2 cellular contexts compared by ENCODE assay signal in genomic region chr12:2959508-2960431, GRCh38.
TF ChIP-seq lines count a peak whose summit lies in the region.

No MANE protein-coding gene starts in this region.

TF ChIP-seq in GM23338, 12 proteins besides CTCF, POLR2A, EP300 and RAD21:
- no peak for TF ChIP-seq NANOG (IDR thresholded peaks at IDR 0.05; ENCODE audit: borderline replicate concordance)
- no peak for TF ChIP-seq ETS1 (IDR thresholded peaks at IDR 0.05)
- no peak for TF ChIP-seq ZNF331 (CRISPR knock-in tag; IDR thresholded peaks at IDR 0.05; ENCODE audit: low read depth)
- TF ChIP-seq, protein P1, sequence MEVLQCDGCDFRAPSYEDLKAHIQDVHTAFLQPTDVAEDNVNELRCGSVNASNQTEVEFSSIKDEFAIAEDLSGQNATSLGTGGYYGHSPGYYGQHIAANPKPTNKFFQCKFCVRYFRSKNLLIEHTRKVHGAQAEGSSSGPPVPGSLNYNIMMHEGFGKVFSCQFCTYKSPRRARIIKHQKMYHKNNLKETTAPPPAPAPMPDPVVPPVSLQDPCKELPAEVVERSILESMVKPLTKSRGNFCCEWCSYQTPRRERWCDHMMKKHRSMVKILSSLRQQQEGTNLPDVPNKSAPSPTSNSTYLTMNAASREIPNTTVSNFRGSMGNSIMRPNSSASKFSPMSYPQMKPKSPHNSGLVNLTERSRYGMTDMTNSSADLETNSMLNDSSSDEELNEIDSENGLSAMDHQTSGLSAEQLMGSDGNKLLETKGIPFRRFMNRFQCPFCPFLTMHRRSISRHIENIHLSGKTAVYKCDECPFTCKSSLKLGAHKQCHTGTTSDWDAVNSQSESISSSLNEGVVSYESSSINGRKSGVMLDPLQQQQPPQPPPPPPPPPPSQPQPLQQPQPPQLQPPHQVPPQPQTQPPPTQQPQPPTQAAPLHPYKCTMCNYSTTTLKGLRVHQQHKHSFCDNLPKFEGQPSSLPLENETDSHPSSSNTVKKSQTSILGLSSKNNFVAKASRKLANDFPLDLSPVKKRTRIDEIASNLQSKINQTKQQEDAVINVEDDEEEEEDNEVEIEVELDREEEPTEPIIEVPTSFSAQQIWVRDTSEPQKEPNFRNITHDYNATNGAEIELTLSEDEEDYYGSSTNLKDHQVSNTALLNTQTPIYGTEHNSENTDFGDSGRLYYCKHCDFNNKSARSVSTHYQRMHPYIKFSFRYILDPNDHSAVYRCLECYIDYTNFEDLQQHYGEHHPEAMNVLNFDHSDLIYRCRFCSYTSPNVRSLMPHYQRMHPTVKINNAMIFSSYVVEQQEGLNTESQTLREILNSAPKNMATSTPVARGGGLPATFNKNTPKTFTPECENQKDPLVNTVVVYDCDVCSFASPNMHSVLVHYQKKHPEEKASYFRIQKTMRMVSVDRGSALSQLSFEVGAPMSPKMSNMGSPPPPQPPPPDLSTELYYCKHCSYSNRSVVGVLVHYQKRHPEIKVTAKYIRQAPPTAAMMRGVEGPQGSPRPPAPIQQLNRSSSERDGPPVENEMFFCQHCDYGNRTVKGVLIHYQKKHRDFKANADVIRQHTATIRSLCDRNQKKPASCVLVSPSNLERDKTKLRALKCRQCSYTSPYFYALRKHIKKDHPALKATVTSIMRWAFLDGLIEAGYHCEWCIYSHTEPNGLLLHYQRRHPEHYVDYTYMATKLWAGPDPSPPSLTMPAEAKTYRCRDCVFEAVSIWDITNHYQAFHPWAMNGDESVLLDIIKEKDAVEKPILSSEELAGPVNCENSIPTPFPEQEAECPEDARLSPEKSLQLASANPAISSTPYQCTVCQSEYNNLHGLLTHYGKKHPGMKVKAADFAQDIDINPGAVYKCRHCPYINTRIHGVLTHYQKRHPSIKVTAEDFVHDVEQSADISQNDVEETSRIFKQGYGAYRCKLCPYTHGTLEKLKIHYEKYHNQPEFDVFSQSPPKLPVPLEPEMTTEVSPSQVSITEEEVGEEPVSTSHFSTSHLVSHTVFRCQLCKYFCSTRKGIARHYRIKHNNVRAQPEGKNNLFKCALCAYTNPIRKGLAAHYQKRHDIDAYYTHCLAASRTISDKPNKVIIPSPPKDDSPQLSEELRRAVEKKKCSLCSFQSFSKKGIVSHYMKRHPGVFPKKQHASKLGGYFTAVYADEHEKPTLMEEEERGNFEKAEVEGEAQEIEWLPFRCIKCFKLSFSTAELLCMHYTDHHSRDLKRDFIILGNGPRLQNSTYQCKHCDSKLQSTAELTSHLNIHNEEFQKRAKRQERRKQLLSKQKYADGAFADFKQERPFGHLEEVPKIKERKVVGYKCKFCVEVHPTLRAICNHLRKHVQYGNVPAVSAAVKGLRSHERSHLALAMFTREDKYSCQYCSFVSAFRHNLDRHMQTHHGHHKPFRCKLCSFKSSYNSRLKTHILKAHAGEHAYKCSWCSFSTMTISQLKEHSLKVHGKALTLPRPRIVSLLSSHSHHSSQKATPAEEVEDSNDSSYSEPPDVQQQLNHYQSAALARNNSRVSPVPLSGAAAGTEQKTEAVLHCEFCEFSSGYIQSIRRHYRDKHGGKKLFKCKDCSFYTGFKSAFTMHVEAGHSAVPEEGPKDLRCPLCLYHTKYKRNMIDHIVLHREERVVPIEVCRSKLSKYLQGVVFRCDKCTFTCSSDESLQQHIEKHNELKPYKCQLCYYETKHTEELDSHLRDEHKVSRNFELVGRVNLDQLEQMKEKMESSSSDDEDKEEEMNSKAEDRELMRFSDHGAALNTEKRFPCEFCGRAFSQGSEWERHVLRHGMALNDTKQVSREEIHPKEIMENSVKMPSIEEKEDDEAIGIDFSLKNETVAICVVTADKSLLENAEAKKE (CRISPR knock-in tag; IDR thresholded peaks at IDR 0.05): no peak
- no peak for TF ChIP-seq ZNF114 (CRISPR knock-in tag; IDR thresholded peaks at IDR 0.05)
- no peak for TF ChIP-seq EZH2 (IDR thresholded peaks at IDR 0.05; ENCODE audit: low read depth, unreplicated experiment)
- no peak for TF ChIP-seq EZH2phosphoT487 (IDR thresholded peaks at IDR 0.05; ENCODE audit: unreplicated experiment)
- TF ChIP-seq STAT1 (IDR thresholded peaks at IDR 0.05; ENCODE audit: unreplicated experiment): no peak
- no peak for TF ChIP-seq POLR2AphosphoS5 (IDR thresholded peaks at IDR 0.05; ENCODE audit: low read depth)
- TF ChIP-seq CREB1 (CRISPR knock-in tag; IDR thresholded peaks at IDR 0.05; ENCODE audit: low read depth): no peak
- TF ChIP-seq, protein P2, sequence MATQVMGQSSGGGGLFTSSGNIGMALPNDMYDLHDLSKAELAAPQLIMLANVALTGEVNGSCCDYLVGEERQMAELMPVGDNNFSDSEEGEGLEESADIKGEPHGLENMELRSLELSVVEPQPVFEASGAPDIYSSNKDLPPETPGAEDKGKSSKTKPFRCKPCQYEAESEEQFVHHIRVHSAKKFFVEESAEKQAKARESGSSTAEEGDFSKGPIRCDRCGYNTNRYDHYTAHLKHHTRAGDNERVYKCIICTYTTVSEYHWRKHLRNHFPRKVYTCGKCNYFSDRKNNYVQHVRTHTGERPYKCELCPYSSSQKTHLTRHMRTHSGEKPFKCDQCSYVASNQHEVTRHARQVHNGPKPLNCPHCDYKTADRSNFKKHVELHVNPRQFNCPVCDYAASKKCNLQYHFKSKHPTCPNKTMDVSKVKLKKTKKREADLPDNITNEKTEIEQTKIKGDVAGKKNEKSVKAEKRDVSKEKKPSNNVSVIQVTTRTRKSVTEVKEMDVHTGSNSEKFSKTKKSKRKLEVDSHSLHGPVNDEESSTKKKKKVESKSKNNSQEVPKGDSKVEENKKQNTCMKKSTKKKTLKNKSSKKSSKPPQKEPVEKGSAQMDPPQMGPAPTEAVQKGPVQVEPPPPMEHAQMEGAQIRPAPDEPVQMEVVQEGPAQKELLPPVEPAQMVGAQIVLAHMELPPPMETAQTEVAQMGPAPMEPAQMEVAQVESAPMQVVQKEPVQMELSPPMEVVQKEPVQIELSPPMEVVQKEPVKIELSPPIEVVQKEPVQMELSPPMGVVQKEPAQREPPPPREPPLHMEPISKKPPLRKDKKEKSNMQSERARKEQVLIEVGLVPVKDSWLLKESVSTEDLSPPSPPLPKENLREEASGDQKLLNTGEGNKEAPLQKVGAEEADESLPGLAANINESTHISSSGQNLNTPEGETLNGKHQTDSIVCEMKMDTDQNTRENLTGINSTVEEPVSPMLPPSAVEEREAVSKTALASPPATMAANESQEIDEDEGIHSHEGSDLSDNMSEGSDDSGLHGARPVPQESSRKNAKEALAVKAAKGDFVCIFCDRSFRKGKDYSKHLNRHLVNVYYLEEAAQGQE (IDR thresholded peaks at IDR 0.05; ENCODE audit: unreplicated experiment): no peak
- TF ChIP-seq JUNB (IDR thresholded peaks at IDR 0.05; ENCODE audit: unreplicated experiment): no peak

TF ChIP-seq in HepG2, 621 proteins besides CTCF, POLR2A, EP300 and RAD21 (continues in another document):
- TF ChIP-seq ZNF691 (CRISPR knock-in tag; IDR thresholded peaks at IDR 0.05; ENCODE audit: borderline replicate concordance, low read depth): no peak; the same call in 1 of the 2 replicates
- TF ChIP-seq ZNF713 (CRISPR knock-in tag; IDR thresholded peaks at IDR 0.05): no peak
- TF ChIP-seq REL (CRISPR knock-in tag; conservative IDR thresholded peaks at IDR 0.05): 0 out of 2 replicates have a peak, but pooled peaks have one; percentile 72
- TF ChIP-seq ZNF616 (CRISPR knock-in tag; IDR thresholded peaks at IDR 0.05; ENCODE audit: low read depth): 0 out of 2 replicates have a peak, but pooled peaks have one; percentile 24
- peak; percentile 23; the same call in 1 of the 2 replicates for TF ChIP-seq ZSCAN31 (CRISPR knock-in tag; IDR thresholded peaks at IDR 0.05; ENCODE audit: low read depth)
- no peak for TF ChIP-seq ARID2 (CRISPR knock-in tag; IDR thresholded peaks at IDR 0.05; ENCODE audit: borderline replicate concordance)
- TF ChIP-seq THAP9 (CRISPR knock-in tag; IDR thresholded peaks at IDR 0.05; ENCODE audit: borderline replicate concordance): no peak
- peak; percentile 49; the same call in 1 of the 2 replicates for TF ChIP-seq ZNF33B (CRISPR knock-in tag; IDR thresholded peaks at IDR 0.05)
- no peak for TF ChIP-seq RCOR2 (CRISPR knock-in tag; IDR thresholded peaks at IDR 0.05)
- no peak for TF ChIP-seq TCF7L2 (IDR thresholded peaks at IDR 0.05; ENCODE audit: low read depth, low read length)
- no peak for TF ChIP-seq SOX13 (IDR thresholded peaks at IDR 0.05)
- peak in 1 of 2 experiments; percentile 14; a peak in 1 of 4 replicates for TF ChIP-seq SOX13 (CRISPR knock-in tag; conservative IDR thresholded peaks at IDR 0.05 in 1 of 2, IDR thresholded peaks at IDR 0.05 in 1 of 2)
- TF ChIP-seq ATF7-NPFF (CRISPR knock-in tag; IDR thresholded peaks at IDR 0.05; ENCODE audit: low read depth): peak; percentile 13; the same call in 1 of the 2 replicates
- TF ChIP-seq, protein P3, sequence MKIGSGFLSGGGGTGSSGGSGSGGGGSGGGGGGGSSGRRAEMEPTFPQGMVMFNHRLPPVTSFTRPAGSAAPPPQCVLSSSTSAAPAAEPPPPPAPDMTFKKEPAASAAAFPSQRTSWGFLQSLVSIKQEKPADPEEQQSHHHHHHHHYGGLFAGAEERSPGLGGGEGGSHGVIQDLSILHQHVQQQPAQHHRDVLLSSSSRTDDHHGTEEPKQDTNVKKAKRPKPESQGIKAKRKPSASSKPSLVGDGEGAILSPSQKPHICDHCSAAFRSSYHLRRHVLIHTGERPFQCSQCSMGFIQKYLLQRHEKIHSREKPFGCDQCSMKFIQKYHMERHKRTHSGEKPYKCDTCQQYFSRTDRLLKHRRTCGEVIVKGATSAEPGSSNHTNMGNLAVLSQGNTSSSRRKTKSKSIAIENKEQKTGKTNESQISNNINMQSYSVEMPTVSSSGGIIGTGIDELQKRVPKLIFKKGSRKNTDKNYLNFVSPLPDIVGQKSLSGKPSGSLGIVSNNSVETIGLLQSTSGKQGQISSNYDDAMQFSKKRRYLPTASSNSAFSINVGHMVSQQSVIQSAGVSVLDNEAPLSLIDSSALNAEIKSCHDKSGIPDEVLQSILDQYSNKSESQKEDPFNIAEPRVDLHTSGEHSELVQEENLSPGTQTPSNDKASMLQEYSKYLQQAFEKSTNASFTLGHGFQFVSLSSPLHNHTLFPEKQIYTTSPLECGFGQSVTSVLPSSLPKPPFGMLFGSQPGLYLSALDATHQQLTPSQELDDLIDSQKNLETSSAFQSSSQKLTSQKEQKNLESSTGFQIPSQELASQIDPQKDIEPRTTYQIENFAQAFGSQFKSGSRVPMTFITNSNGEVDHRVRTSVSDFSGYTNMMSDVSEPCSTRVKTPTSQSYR (CRISPR knock-in tag; IDR thresholded peaks at IDR 0.05; ENCODE audit: borderline replicate concordance): no peak; the same call in 1 of the 2 replicates
- TF ChIP-seq ZFP36 (IDR thresholded peaks at IDR 0.05; ENCODE audit: borderline replicate concordance, low read depth, low read length, partially characterized antibody): no peak
- TF ChIP-seq, protein P4, sequence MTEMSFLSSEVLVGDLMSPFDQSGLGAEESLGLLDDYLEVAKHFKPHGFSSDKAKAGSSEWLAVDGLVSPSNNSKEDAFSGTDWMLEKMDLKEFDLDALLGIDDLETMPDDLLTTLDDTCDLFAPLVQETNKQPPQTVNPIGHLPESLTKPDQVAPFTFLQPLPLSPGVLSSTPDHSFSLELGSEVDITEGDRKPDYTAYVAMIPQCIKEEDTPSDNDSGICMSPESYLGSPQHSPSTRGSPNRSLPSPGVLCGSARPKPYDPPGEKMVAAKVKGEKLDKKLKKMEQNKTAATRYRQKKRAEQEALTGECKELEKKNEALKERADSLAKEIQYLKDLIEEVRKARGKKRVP (CRISPR knock-in tag; IDR thresholded peaks at IDR 0.05): 0 out of 4 replicates have a peak, but pooled peaks of 1 of the 2 experiments have one; percentile 30
- TF ChIP-seq ZFP41 (CRISPR knock-in tag; IDR thresholded peaks at IDR 0.05; ENCODE audit: borderline replicate concordance): no peak
- peak; percentile 2; the same call in 1 of the 2 replicates for TF ChIP-seq FOXO1 (CRISPR knock-in tag; IDR thresholded peaks at IDR 0.05)
- no peak for TF ChIP-seq DPF2 (CRISPR knock-in tag; IDR thresholded peaks at IDR 0.05; ENCODE audit: borderline replicate concordance, low read depth)
- peak; percentile 18; the same call in 1 of the 2 replicates for TF ChIP-seq ZNF543 (CRISPR knock-in tag; IDR thresholded peaks at IDR 0.05)
- TF ChIP-seq ZBTB7B (CRISPR knock-in tag; IDR thresholded peaks at IDR 0.05): no peak; the same call in 1 of the 2 replicates
- no peak for TF ChIP-seq MLXIP (CRISPR knock-in tag; IDR thresholded peaks at IDR 0.05; ENCODE audit: borderline replicate concordance)
